In genomic region chr3:176193032-176193698, GRCh38 we compare ENCODE assay signal across 20 cellular contexts.
"Had no signal": no experiment of that assay in that cellular context is flagged by ENCODE, and none has a peak within 500 bp of the region (broad histone marks: within the 10 kb centered on the region; RNA-seq: fewer than 3 reads in every experiment).

No MANE protein-coding gene starts in this region.

- H3K4me1 Mint-ChIP-seq: activated T-helper 17 cell treated with anti-CD3 and anti-CD28 coated beads, Interleukin-2, amount 50 U/mL, for 72 hours; natural killer cell had no signal

- H3K4me1 ChIP-seq: esophagus squamous epithelium, prostate gland had no signal

- H3K27me3 ChIP-seq: esophagus squamous epithelium had no signal

- H3K27ac ChIP-seq: esophagus squamous epithelium, prostate gland had no signal

- DNase-seq: activated CD4-positive, alpha-beta T cell treated with anti-CD3 and anti-CD28 coated beads for 1 hour; activated CD4-positive, alpha-beta T cell treated with anti-CD3 and anti-CD28 coated beads, Interleukin-2, amount 50 U/mL, for 4 hours; activated naive CD4-positive, alpha-beta T cell treated with Interleukin-2 at 50 U/mL for 16 hours; activated T-cell treated with anti-CD3 and anti-CD28 coated beads for 4 hours; caudate nucleus; esophagus squamous epithelium; foreskin fibroblast; islet precursor cell; mesenchymal stem cell; natural killer cell; nucleus accumbens; right cardiac atrium; small intestine; stimulated activated CD4-positive, alpha-beta T cell treated with anti-CD3 and anti-CD28 coated beads, Interleukin-4, amount 100 ng/mL, for 24 hours; stimulated activated naive CD4-positive, alpha-beta T cell; T-helper 9 cell; trophoblast cell had no signal

- H3K9me3 ChIP-seq: esophagus squamous epithelium, prostate gland had no signal

- H3K4me3 ChIP-seq: esophagus squamous epithelium, prostate gland had no signal

- H3K4me3 Mint-ChIP-seq: activated T-helper 17 cell treated with anti-CD3 and anti-CD28 coated beads, Interleukin-2, amount 50 U/mL, for 72 hours; natural killer cell had no signal

- ATAC-seq: activated T-helper 17 cell treated with anti-CD3 and anti-CD28 coated beads, Interleukin-2, amount 50 U/mL, for 72 hours; left lobe of liver; natural killer cell had no signal

- H3K27me3 Mint-ChIP-seq: activated T-helper 17 cell treated with anti-CD3 and anti-CD28 coated beads, Interleukin-2, amount 50 U/mL, for 72 hours had no signal

- H3K27ac Mint-ChIP-seq: activated T-helper 17 cell treated with anti-CD3 and anti-CD28 coated beads, Interleukin-2, amount 50 U/mL, for 72 hours; natural killer cell had no signal

- H3K36me3 ChIP-seq: esophagus squamous epithelium, prostate gland had no signal
